In genomic region chr5:1765141-1765879, GRCh38 we compare ENCODE assay signal across 1 cellular context.
TF ChIP-seq lines count a peak whose summit lies in the region.

No MANE protein-coding gene starts in this region.

TF ChIP-seq in GM23338, 12 proteins besides CTCF, POLR2A, EP300 and RAD21 (continued from another document):
- TF ChIP-seq, protein P1, sequence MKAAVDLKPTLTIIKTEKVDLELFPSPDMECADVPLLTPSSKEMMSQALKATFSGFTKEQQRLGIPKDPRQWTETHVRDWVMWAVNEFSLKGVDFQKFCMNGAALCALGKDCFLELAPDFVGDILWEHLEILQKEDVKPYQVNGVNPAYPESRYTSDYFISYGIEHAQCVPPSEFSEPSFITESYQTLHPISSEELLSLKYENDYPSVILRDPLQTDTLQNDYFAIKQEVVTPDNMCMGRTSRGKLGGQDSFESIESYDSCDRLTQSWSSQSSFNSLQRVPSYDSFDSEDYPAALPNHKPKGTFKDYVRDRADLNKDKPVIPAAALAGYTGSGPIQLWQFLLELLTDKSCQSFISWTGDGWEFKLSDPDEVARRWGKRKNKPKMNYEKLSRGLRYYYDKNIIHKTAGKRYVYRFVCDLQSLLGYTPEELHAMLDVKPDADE (IDR thresholded peaks at IDR 0.05): no peak
- TF ChIP-seq ZNF331 (CRISPR knock-in tag; IDR thresholded peaks at IDR 0.05; ENCODE audit: low read depth) (no peak), ZNF462 (CRISPR knock-in tag; IDR thresholded peaks at IDR 0.05) (no peak), CREB1 (CRISPR knock-in tag; IDR thresholded peaks at IDR 0.05; ENCODE audit: low read depth) (no peak), JUNB (IDR thresholded peaks at IDR 0.05; ENCODE audit: unreplicated experiment) (no peak)
